17 cellular contexts compared by ENCODE assay signal in genomic region chr14:92959761-92960680, GRCh38. TPM values are rescaled to one million over a fixed set of nuclear protein-coding genes. Genes with fewer than 3 reads are reported as not detected.
DNase-seq lines count a peak whose midpoint lies in the region; ATAC-seq and TF ChIP-seq lines count a peak whose summit lies in the region.
"Had no signal": no experiment of that assay in that cellular context is flagged by ENCODE, and none has a peak within 500 bp of the region (broad histone marks: within the 10 kb centered on the region; RNA-seq: fewer than 3 reads in every experiment).

No MANE protein-coding gene starts in this region.

- no peaks in the 10 kb centered on the region for H3K9me3 ChIP-seq in heart right ventricle
- no peaks in the 10 kb centered on the region for H3K9me3 ChIP-seq in tibial nerve
- no peaks in the 10 kb centered on the region for H3K9me3 ChIP-seq in CD4-positive, alpha-beta T cell (ENCODE audit: control insufficient read depth, low read length)
- H3K9me3 ChIP-seq: ascending aorta, left lung, uterus had no signal

- H3K4me1 ChIP-seq in heart right ventricle = peaks cover 7 to 60% (median 40%) of the 10 kb centered on the region in 9 donors
- peaks cover 0 to 45% (median 17%) of the 10 kb centered on the region in 4 donors for H3K4me1 ChIP-seq in tibial nerve
- H3K4me1 ChIP-seq: uterus had no signal

- TF ChIP-seq CTCF in heart right ventricle (IDR thresholded peaks at IDR 0.05) (no peak), tibial nerve (IDR thresholded peaks at IDR 0.05) (no peak)
- TF ChIP-seq CTCF in CD4-positive, alpha-beta T cell (IDR thresholded peaks at IDR 0.05) = no peak

- H3K36me3 ChIP-seq in heart right ventricle (peaks cover 0 to 68% (median 9%) of the 10 kb centered on the region in 9 donors), tibial nerve (peaks cover 0 to 66% (median 0%) of the 10 kb centered on the region in 3 donors)
- H3K36me3 ChIP-seq: uterus had no signal

- ATAC-seq in Right ventricle myocardium superior (ENCODE audit: poor library complexity) (peak; percentile 18), heart right ventricle (peak in 1 of 8 donors; percentile 16), GM18868 (IDR thresholded peaks at IDR 0.05; ENCODE audit: unreplicated experiment) (no peak)
- no peak for ATAC-seq in CD4-positive, alpha-beta T cell (ENCODE audit: poor library complexity)
- ATAC-seq: activated CD8-positive, alpha-beta memory T cell treated with anti-CD3 and anti-CD28 coated beads, Interleukin-2, amount 10 ng/mL, durations not matched to agents 7 days and 5 days; left lung; stimulated activated naive B cell treated with anti-CD40 and anti-IgM and Interleukin-4, amounts not matched to agents 10 μg/mL and 1 μg/mL and 100 μg/mL, for 72 hours had no signal

- H3K27me3 ChIP-seq in heart right ventricle = no peaks in the 10 kb centered on the region
- H3K27me3 ChIP-seq in tibial nerve = no peaks in the 10 kb centered on the region
- H3K27me3 ChIP-seq in CD4-positive, alpha-beta T cell (ENCODE audit: control insufficient read depth, insufficient read depth, low read length) = no peaks in the 10 kb centered on the region
- H3K27me3 ChIP-seq: ascending aorta, left lung, uterus had no signal

- intact Hi-C loops in Right ventricle myocardium superior (cut with DNase I) = no loop called here
- intact Hi-C loops in cardiac septum (cut with DNase I) = no loop called here
- intact Hi-C loops in heart right ventricle (cut with DNase I) = no loop called here
- intact Hi-C loops in CD4-positive, alpha-beta T cell (cut with DNase I, micrococcal nuclease) = no loop called here

- H3K9me3 Mint-ChIP-seq in CD4-positive, alpha-beta T cell = no peaks in the 10 kb centered on the region
- H3K9me3 Mint-ChIP-seq: stimulated activated naive B cell treated with anti-CD40 and anti-IgM and Interleukin-4, amounts not matched to agents 10 μg/mL and 1 μg/mL and 100 μg/mL, for 72 hours had no signal

- H3K4me3 Mint-ChIP-seq in CD4-positive, alpha-beta T cell = no peak overlapping the region
- H3K4me3 Mint-ChIP-seq: activated CD8-positive, alpha-beta memory T cell treated with anti-CD3 and anti-CD28 coated beads, Interleukin-2, amount 10 ng/mL, durations not matched to agents 7 days and 5 days; stimulated activated naive B cell treated with anti-CD40 and anti-IgM and Interleukin-4, amounts not matched to agents 10 μg/mL and 1 μg/mL and 100 μg/mL, for 72 hours had no signal

- peak; percentile 42 for DNase-seq in Right ventricle myocardium superior
- DNase-seq in cardiac septum (ENCODE audit: low spot score) = no peak
- DNase-seq in SHP77 treated with DMSO at 0.1 percent for 48 hours (lab: John Stamatoyannopoulos, UW) = peak; percentile 80
- no peak for DNase-seq in heart right ventricle
- no peak for DNase-seq in tibial nerve (ENCODE audit: low spot score in 2 of 2)
- no peak for DNase-seq in NOMO-1 (lab: John Stamatoyannopoulos, UW; ENCODE audit: unreplicated experiment in 2 of 2)
- DNase-seq in CD4-positive, alpha-beta T cell = no peak
- DNase-seq: activated CD8-positive, alpha-beta memory T cell treated with anti-CD3 and anti-CD28 coated beads, Interleukin-2, amount 10 ng/mL, durations not matched to agents 7 days and 5 days; activated effector memory CD4-positive, alpha-beta T cell treated with anti-CD3 and anti-CD28 coated beads, Interleukin-2, amount 50 U/mL, for 16 hours; Calu3; OCI-M1; stimulated activated naive B cell treated with anti-CD40 and anti-IgM and Interleukin-4, amounts not matched to agents 10 μg/mL and 1 μg/mL and 100 μg/mL, for 72 hours; uterus had no signal

- no peak overlapping the region for H3K4me3 ChIP-seq in heart right ventricle
- H3K4me3 ChIP-seq in tibial nerve = no peak overlapping the region
- H3K4me3 ChIP-seq: ascending aorta, left lung, uterus had no signal

- H3K27ac ChIP-seq in heart right ventricle (peak overlapping the region in 8 of 10 donors; percentile 5 to 81 (median 50)), tibial nerve (peak overlapping the region; percentile 52 to 91 (median 78))
- no peak overlapping the region for H3K27ac ChIP-seq in CD4-positive, alpha-beta T cell (ENCODE audit: low read depth, low read length)
- H3K27ac ChIP-seq: ascending aorta, left lung, uterus, VCaP had no signal

- POLR2A ChIA-PET in CD4-positive, alpha-beta T cell (lab: Charles Lee) = no interaction called here

- whole genome bisulfite sequencing in heart right ventricle, 2 donors = 82 to 86% methylated on average over 30 of the region's 30 CpGs
- 73 to 77% methylated on average over 21 to 25 of the region's 30 CpGs for WGBS in tibial nerve, 2 donors

- H3K27me3 Mint-ChIP-seq in CD4-positive, alpha-beta T cell = no peaks in the 10 kb centered on the region
- H3K27me3 Mint-ChIP-seq: activated CD8-positive, alpha-beta memory T cell treated with anti-CD3 and anti-CD28 coated beads, Interleukin-2, amount 10 ng/mL, durations not matched to agents 7 days and 5 days; stimulated activated naive B cell treated with anti-CD40 and anti-IgM and Interleukin-4, amounts not matched to agents 10 μg/mL and 1 μg/mL and 100 μg/mL, for 72 hours had no signal

- TF ChIP-seq POLR2A in tibial nerve (IDR thresholded peaks at IDR 0.05) = no peak

- H3K36me3 Mint-ChIP-seq in CD4-positive, alpha-beta T cell (ENCODE audit: low read depth) = peaks cover 37% of the 10 kb centered on the region
- H3K36me3 Mint-ChIP-seq: activated CD8-positive, alpha-beta memory T cell treated with anti-CD3 and anti-CD28 coated beads, Interleukin-2, amount 10 ng/mL, durations not matched to agents 7 days and 5 days had no signal

- no peak for TF ChIP-seq EP300 in tibial nerve (IDR thresholded peaks at IDR 0.05)

- H3K4me1 Mint-ChIP-seq in CD4-positive, alpha-beta T cell (ENCODE audit: low read depth) = no peaks in the 10 kb centered on the region
- H3K4me1 Mint-ChIP-seq: activated CD8-positive, alpha-beta memory T cell treated with anti-CD3 and anti-CD28 coated beads, Interleukin-2, amount 10 ng/mL, durations not matched to agents 7 days and 5 days had no signal

- no peak overlapping the region for H3K27ac Mint-ChIP-seq in CD4-positive, alpha-beta T cell
- H3K27ac Mint-ChIP-seq: activated CD8-positive, alpha-beta memory T cell treated with anti-CD3 and anti-CD28 coated beads, Interleukin-2, amount 10 ng/mL, durations not matched to agents 7 days and 5 days; stimulated activated naive B cell treated with anti-CD40 and anti-IgM and Interleukin-4, amounts not matched to agents 10 μg/mL and 1 μg/mL and 100 μg/mL, for 72 hours had no signal

- CTCF ChIA-PET in CD4-positive, alpha-beta T cell (lab: Charles Lee) = no interaction called here

RNA-seq across cellular contexts. Expression of gene CHGA, which starts 37.1 kb away (rescaled TPM):
- total RNA-seq in Right ventricle myocardium superior (not detected), cardiac septum (not detected), heart right ventricle (not detected), tibial nerve (not detected)
- polyA plus RNA-seq in heart right ventricle = under 1 TPM in 1 of 2 donors, not detected in 1; 0.14 TPM
- total RNA-seq in CD4-positive, alpha-beta T cell = not detected
- total RNA-seq: activated CD8-positive, alpha-beta memory T cell treated with anti-CD3 and anti-CD28 coated beads, Interleukin-2, amount 10 ng/mL, durations not matched to agents 7 days and 5 days had no signal

Comparison
In these comparisons a context has a peak if more than half of its experiments do, and no peak if none do; other contexts are left out.
1. DNase-seq: peak in Right ventricle myocardium superior (single experiment) and SHP77 treated with DMSO at 0.1 percent for 48 hours (single experiment); none in cardiac septum (single experiment), heart right ventricle (0 of 2), tibial nerve (0 of 2), NOMO-1 (0 of 2) and CD4-positive, alpha-beta T cell (0 of 10).